Comparison of ENCODE assay signal across 8 cellular contexts in genomic region chr2:24360050-24360962, GRCh38. TPM values are rescaled to one million over a fixed set of nuclear protein-coding genes. Genes with fewer than 3 reads are reported as not detected.
DNase-seq lines count a peak whose midpoint lies in the region; ATAC-seq and TF ChIP-seq lines count a peak whose summit lies in the region.

ITSN2 (minus strand) TSS chr2:24360536; CDS start chr2:24328082, 32,454 bp downstream.

- H3K4me3 ChIP-seq in epithelial cell of proximal tubule (ENCODE audit: low read depth, low read length) (peak within 1 kb of the TSS; percentile 92), mucosa of stomach (ENCODE audit: low read length) (peak within 1 kb of the TSS; percentile 87)

- peak; percentile 79 for ATAC-seq in GM19468 (IDR thresholded peaks at IDR 0.05; ENCODE audit: extremely low read depth, unreplicated experiment)

- peak within 1 kb of the TSS; percentile 94 for H3K9ac ChIP-seq in mucosa of stomach (ENCODE audit: low read length)

- in situ Hi-C loops in Caki2 (cut with HindIII; ENCODE audit: low pct_unique_long_range_greater_than_20kb, low sequenced_read_pairs): no loop called here

- no peak for TF ChIP-seq CTCF in epithelial cell of proximal tubule (conservative IDR thresholded peaks at IDR 0.05; ENCODE audit: low read depth, low read length)

- no peaks in the 10 kb centered on the region for H3K9me3 ChIP-seq in mucosa of stomach (ENCODE audit: control insufficient read depth, low read length)

- DNase-seq in Caki2 (ENCODE audit: low read depth) (peak; percentile 89), HS-27A (ENCODE audit: low read depth) (peak; percentile 33), OCI-M1 (lab: John Stamatoyannopoulos, UW) (peak; percentile 76), activated T-cell treated with anti-CD3 and anti-CD28 coated beads for 48 hours (ENCODE audit: low read depth) (peak; percentile 82), epithelial cell of proximal tubule (ENCODE audit: low read depth) (no peak)
- peak; percentile 87 for DNase-seq in stimulated activated CD8-positive, alpha-beta memory T cell treated with anti-CD3 and anti-CD28 coated beads, Interleukin-4, amount 100 ng/mL, for 48 hours

- no peaks in the 10 kb centered on the region for H3K36me3 ChIP-seq in mucosa of stomach (ENCODE audit: control insufficient read depth, insufficient read depth, low read length)

- H3K27me3 ChIP-seq in mucosa of stomach (ENCODE audit: control insufficient read depth, insufficient read depth, low read length): no peaks in the 10 kb centered on the region

- H3K4me1 ChIP-seq in mucosa of stomach (ENCODE audit: control insufficient read depth, insufficient read depth, low read length): peaks cover 23% of the 10 kb centered on the region

RNA-seq across cellular contexts. Expression of gene ITSN2, which starts in this region (rescaled TPM):
- 14.7 and 20.6 TPM in 2 replicates for total RNA-seq in Caki2 (2014; rRNA removed; shearing (Covaris generic); ENCODE audit: low replicate concordance)
- 14.1 and 15.1 TPM in 2 replicates for total RNA-seq in epithelial cell of proximal tubule
